1 cellular context compared by ENCODE assay signal in the genomic region with DNA sequence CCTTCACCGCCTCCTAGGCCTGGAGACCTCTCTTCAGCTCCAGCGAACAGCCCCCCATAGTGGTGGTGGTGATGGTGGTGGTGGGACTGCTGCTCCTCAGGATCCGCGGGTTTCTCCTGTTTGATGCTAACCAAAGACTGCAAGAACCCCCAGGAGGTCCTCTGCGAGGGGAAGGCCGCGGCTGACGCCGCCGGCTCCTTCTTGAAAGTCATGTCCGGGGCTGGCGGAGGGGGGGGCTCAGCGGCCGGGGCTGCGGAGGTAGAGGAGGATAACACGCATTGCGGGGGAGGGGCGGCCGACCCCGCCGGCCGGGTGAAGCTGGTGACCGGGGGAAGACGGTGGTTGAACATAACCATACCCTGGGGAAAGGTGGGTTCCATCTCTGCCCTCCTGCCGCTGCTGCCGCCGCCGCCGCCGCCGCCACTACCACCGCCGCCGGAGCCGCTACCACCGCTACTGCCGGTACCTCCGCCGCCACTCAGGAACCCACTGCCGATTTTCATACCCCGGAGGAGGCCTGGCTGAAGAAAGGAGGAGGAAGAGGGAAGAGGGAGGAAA.
TF ChIP-seq lines count a peak whose summit lies in the region.

No MANE protein-coding gene starts in this region.

TF ChIP-seq in HEK293, 187 proteins besides CTCF, POLR2A, EP300 and RAD21 (continued from another document):
- TF ChIP-seq HIC1 (tag by site-specific recombination; IDR thresholded peaks at IDR 0.05), result no peak
- no peak for TF ChIP-seq ZNF449 (tag by site-specific recombination; IDR thresholded peaks at IDR 0.05)
- TF ChIP-seq PRDM6 (tag by site-specific recombination; IDR thresholded peaks at IDR 0.05), result no peak
- no peak for TF ChIP-seq ZNF211 (tag by site-specific recombination; IDR thresholded peaks at IDR 0.05; ENCODE audit: low read depth)
- TF ChIP-seq REPIN1 (tag by site-specific recombination; IDR thresholded peaks at IDR 0.05; ENCODE audit: low read depth), result 0 out of 2 replicates have a peak, but pooled peaks have one; percentile 62
- peak; percentile 22 for TF ChIP-seq GLIS1 (tag by site-specific recombination; IDR thresholded peaks at IDR 0.05)
- no peak for TF ChIP-seq ZNF518A (tag by site-specific recombination; conservative IDR thresholded peaks at IDR 0.05; ENCODE audit: low read depth)
- TF ChIP-seq ZFP37 (tag by site-specific recombination; IDR thresholded peaks at IDR 0.05), result 0 out of 2 replicates have a peak, but pooled peaks have one; percentile 38
- no peak for TF ChIP-seq ZNF366 (tag by site-specific recombination; conservative IDR thresholded peaks at IDR 0.05)
- TF ChIP-seq HOXC10 (CRISPR knock-in tag; IDR thresholded peaks at IDR 0.05), result no peak
- TF ChIP-seq, protein P1, sequence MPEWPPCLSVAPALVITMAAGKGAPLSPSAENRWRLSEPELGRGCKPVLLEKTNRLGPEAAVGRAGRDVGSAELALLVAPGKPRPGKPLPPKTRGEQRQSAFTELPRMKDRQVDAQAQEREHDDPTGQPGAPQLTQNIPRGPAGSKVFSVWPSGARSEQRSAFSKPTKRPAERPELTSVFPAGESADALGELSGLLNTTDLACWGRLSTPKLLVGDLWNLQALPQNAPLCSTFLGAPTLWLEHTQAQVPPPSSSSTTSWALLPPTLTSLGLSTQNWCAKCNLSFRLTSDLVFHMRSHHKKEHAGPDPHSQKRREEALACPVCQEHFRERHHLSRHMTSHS (tag by site-specific recombination; IDR thresholded peaks at IDR 0.05), result no peak
- TF ChIP-seq MZF1 (tag by site-specific recombination; IDR thresholded peaks at IDR 0.05; ENCODE audit: borderline replicate concordance), result no peak
- no peak for TF ChIP-seq ZNF221 (tag by site-specific recombination; IDR thresholded peaks at IDR 0.05; ENCODE audit: borderline replicate concordance)
- no peak for TF ChIP-seq ZNF561 (tag by site-specific recombination; IDR thresholded peaks at IDR 0.05; ENCODE audit: borderline replicate concordance)
- no peak for TF ChIP-seq TCF7L2 (IDR thresholded peaks at IDR 0.05; ENCODE audit: borderline replicate concordance, low read depth, low read length)
- no peak for TF ChIP-seq ZNF302 (tag by site-specific recombination; IDR thresholded peaks at IDR 0.05; ENCODE audit: low read depth)
- TF ChIP-seq MEIS1 (CRISPR knock-in tag; IDR thresholded peaks at IDR 0.05; ENCODE audit: borderline replicate concordance), result no peak
- TF ChIP-seq ZNF544 (tag by site-specific recombination; IDR thresholded peaks at IDR 0.05), result no peak
- no peak for TF ChIP-seq KLF9 (tag by site-specific recombination; IDR thresholded peaks at IDR 0.05; ENCODE audit: low read depth)
- no peak for TF ChIP-seq ZNF785 (tag by site-specific recombination; IDR thresholded peaks at IDR 0.05)
- no peak for TF ChIP-seq ZSCAN23 (tag by site-specific recombination; IDR thresholded peaks at IDR 0.05)
- TF ChIP-seq ZFP41 (tag by site-specific recombination; IDR thresholded peaks at IDR 0.05; ENCODE audit: borderline replicate concordance), result no peak
- TF ChIP-seq ZNF223 (tag by site-specific recombination; IDR thresholded peaks at IDR 0.05), result 0 out of 2 replicates have a peak, but pooled peaks have one; percentile 22
- TF ChIP-seq, protein P2, sequence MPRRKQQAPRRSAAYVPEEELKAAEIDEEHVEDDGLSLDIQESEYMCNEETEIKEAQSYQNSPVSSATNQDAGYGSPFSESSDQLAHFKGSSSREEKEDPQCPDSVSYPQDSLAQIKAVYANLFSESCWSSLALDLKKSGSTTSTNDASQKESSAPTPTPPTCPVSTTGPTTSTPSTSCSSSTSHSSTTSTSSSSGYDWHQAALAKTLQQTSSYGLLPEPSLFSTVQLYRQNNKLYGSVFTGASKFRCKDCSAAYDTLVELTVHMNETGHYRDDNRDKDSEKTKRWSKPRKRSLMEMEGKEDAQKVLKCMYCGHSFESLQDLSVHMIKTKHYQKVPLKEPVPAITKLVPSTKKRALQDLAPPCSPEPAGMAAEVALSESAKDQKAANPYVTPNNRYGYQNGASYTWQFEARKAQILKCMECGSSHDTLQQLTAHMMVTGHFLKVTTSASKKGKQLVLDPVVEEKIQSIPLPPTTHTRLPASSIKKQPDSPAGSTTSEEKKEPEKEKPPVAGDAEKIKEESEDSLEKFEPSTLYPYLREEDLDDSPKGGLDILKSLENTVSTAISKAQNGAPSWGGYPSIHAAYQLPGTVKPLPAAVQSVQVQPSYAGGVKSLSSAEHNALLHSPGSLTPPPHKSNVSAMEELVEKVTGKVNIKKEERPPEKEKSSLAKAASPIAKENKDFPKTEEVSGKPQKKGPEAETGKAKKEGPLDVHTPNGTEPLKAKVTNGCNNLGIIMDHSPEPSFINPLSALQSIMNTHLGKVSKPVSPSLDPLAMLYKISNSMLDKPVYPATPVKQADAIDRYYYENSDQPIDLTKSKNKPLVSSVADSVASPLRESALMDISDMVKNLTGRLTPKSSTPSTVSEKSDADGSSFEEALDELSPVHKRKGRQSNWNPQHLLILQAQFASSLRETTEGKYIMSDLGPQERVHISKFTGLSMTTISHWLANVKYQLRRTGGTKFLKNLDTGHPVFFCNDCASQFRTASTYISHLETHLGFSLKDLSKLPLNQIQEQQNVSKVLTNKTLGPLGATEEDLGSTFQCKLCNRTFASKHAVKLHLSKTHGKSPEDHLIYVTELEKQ (tag by site-specific recombination; IDR thresholded peaks at IDR 0.05; ENCODE audit: borderline replicate concordance), result no peak
- no peak for TF ChIP-seq ZNF837 (tag by site-specific recombination; IDR thresholded peaks at IDR 0.05)
- TF ChIP-seq ZNF239 (tag by site-specific recombination; IDR thresholded peaks at IDR 0.05), result no peak
- TF ChIP-seq KLF16 (tag by site-specific recombination; IDR thresholded peaks at IDR 0.05), result no peak
- TF ChIP-seq ZFP3 (tag by site-specific recombination; IDR thresholded peaks at IDR 0.05; ENCODE audit: low read depth), result no peak
- TF ChIP-seq ZNF324 (tag by site-specific recombination; IDR thresholded peaks at IDR 0.05), result 0 out of 2 replicates have a peak, but pooled peaks have one; percentile 22
- no peak for TF ChIP-seq ZNF175 (tag by site-specific recombination; IDR thresholded peaks at IDR 0.05)
- TF ChIP-seq, protein P3, sequence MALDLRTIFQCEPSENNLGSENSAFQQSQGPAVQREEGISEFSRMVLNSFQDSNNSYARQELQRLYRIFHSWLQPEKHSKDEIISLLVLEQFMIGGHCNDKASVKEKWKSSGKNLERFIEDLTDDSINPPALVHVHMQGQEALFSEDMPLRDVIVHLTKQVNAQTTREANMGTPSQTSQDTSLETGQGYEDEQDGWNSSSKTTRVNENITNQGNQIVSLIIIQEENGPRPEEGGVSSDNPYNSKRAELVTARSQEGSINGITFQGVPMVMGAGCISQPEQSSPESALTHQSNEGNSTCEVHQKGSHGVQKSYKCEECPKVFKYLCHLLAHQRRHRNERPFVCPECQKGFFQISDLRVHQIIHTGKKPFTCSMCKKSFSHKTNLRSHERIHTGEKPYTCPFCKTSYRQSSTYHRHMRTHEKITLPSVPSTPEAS (tag by site-specific recombination; IDR thresholded peaks at IDR 0.05), result no peak
